In the genomic region with DNA sequence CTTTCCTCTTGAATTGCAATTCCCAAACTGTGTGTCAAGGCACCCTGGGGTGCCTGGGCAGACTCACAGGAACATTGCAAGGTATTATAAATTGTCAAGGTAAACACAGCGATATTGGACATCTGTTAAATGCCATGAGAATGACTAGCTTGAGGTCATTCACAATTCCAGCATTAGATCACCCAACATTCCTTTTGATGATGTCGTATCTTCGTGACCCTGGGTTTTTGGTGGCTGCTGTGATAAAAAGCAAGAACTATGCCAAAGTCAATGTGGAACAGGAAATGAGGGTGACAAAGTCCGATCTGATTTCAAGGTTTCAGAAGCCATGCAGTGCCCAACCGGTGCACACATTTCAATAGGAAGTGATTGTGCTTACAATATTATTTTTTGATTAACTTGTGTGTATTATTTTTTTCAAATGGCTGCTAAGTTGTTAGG, we compare ENCODE assay signal across 17 cellular contexts.
A peak's percentile ranks its signal among the peaks of the same experiment; 100 is the strongest.
DNase-seq lines count a peak whose midpoint lies in the region; ATAC-seq, FAIRE-seq and TF ChIP-seq lines count a peak whose summit lies in the region.
"Had no signal": no experiment of that assay in that cellular context is flagged by ENCODE, and none has a peak within 500 bp of the region (broad histone marks: within the 10 kb centered on the region; RNA-seq: fewer than 3 reads in every experiment).

No MANE protein-coding gene starts in this region.

- no peaks in the 10 kb centered on the region for H3K36me3 Mint-ChIP-seq in naive thymus-derived CD8-positive, alpha-beta T cell
- H3K36me3 Mint-ChIP-seq: CD4-positive, alpha-beta memory T cell; stimulated activated naive B cell treated with anti-CD40 and anti-IgM and Interleukin-4, amounts not matched to agents 10 μg/mL and 1 μg/mL and 100 μg/mL, for 72 hours had no signal

- peak overlapping the region; percentile 98 for H3K27ac ChIP-seq in PC-9
- H3K27ac ChIP-seq in endothelial cell of umbilical vein (ENCODE audit: insufficient read depth, low read depth, low read length) = peak overlapping the region; percentile 97

- POLR2A ChIA-PET in PC-9 (lab: Charles Lee; ENCODE audit: unreplicated experiment) (interaction anchor here (0.6 kb wide), 1 partner anchor 21 kb away, joined by 3 read pairs; no protein-coding TSS in a partner anchor), endothelial cell of umbilical vein (lab: Charles Lee) (no interaction called here)
- POLR2A ChIA-PET in naive thymus-derived CD8-positive, alpha-beta T cell (lab: Charles Lee) = no interaction called here

- peak; percentile 51 for TF ChIP-seq POLR2A in endothelial cell of umbilical vein (IDR thresholded peaks at IDR 0.05; ENCODE audit: low read depth, low read length)

- peak; percentile 96 for FAIRE-seq in endothelial cell of umbilical vein (lab: Jason Lieb, UNC)

- dilution Hi-C loops in endothelial cell of umbilical vein (cut with MboI; ENCODE audit: extremely low pct_ligation_motif_present, low sequenced_read_pairs) = no loop called here

- H3K27ac Mint-ChIP-seq in naive thymus-derived CD8-positive, alpha-beta T cell = no peak overlapping the region
- H3K27ac Mint-ChIP-seq: activated B cell treated with CpG ODN at 0.5 μM for 24 hours; CD4-positive, alpha-beta memory T cell; stimulated activated naive B cell treated with anti-CD40 and anti-IgM and Interleukin-4, amounts not matched to agents 10 μg/mL and 1 μg/mL and 100 μg/mL, for 72 hours had no signal

- H3K9me3 ChIP-seq in PC-9 (ENCODE audit: insufficient read depth, low read depth) (no peaks in the 10 kb centered on the region; the same call in 1 of the 2 replicates), endothelial cell of umbilical vein (replicated peaks; ENCODE audit: control insufficient read depth, insufficient read depth, low read length) (no peaks in the 10 kb centered on the region), mucosa of descending colon (no peaks in the 10 kb centered on the region)
- H3K9me3 ChIP-seq: HAP-1 had no signal

- BruUV-seq in PC-9 (replicated peaks; lab: Mats Ljungman, UMichigan) (no TSS peak), endothelial cell of umbilical vein (replicated peaks; lab: Mats Ljungman, UMichigan) (no TSS peak)

- H3K27me3 ChIP-seq in PC-9 (ENCODE audit: insufficient read depth, low read depth) (no peaks in the 10 kb centered on the region), endothelial cell of umbilical vein (ENCODE audit: control insufficient read depth in 2 of 2, insufficient read depth in 2 of 2, low read length in 2 of 2) (no peaks in the 10 kb centered on the region)

- H3K4me2 ChIP-seq in PC-9 (peak overlapping the region; percentile 71), endothelial cell of umbilical vein (ENCODE audit: insufficient read depth, low read length) (peak overlapping the region; percentile 57)

- H3K36me3 ChIP-seq in PC-9 (ENCODE audit: low read depth) = no peaks in the 10 kb centered on the region
- H3K36me3 ChIP-seq in endothelial cell of umbilical vein (ENCODE audit: control insufficient read depth in 2 of 2, extremely low read depth in 1 of 2, insufficient read depth in 2 of 2, low read length in 2 of 2) = no peaks in the 10 kb centered on the region
- no peaks in the 10 kb centered on the region for H3K36me3 ChIP-seq in mucosa of descending colon (ENCODE audit: low read depth)
- H3K36me3 ChIP-seq: HAP-1 had no signal

- H3K27me3 Mint-ChIP-seq in naive thymus-derived CD8-positive, alpha-beta T cell = peaks cover 3 to 27% (median 10%) of the 10 kb centered on the region in 5 donors

- H3K9me3 Mint-ChIP-seq in naive thymus-derived CD8-positive, alpha-beta T cell = peaks cover 0 to 7% (median 0%) of the 10 kb centered on the region in 9 donors

- TF ChIP-seq CTCF in PC-9 (conservative IDR thresholded peaks at IDR 0.05) (no peak), endothelial cell of umbilical vein (IDR thresholded peaks at IDR 0.05; ENCODE audit: extremely low read depth in 1 of 2, insufficient read depth in 1 of 2, low read depth in 1 of 2, low read length in 2 of 2) (no peak), mucosa of descending colon (IDR thresholded peaks at IDR 0.05) (no peak)

- H4K20me1 ChIP-seq in PC-9 (ENCODE audit: insufficient read depth) = no peaks in the 10 kb centered on the region
- no peaks in the 10 kb centered on the region for H4K20me1 ChIP-seq in endothelial cell of umbilical vein (replicated peaks; ENCODE audit: control insufficient read depth, extremely low read depth, insufficient read depth, low read length)

- CTCF ChIA-PET in PC-9 (lab: Charles Lee) (no interaction called here), endothelial cell of umbilical vein (lab: Charles Lee) (interaction anchor here (1.3 kb wide), 1 partner anchor 19 kb away, joined by 6 read pairs; no protein-coding TSS in a partner anchor)

- H3F3A ChIP-seq in PC-9 (ENCODE audit: insufficient read depth, low read depth) = peaks cover 40% of the 10 kb centered on the region

- H3K9me1 ChIP-seq in endothelial cell of umbilical vein (replicated peaks; ENCODE audit: control insufficient read depth, extremely low read depth, insufficient read depth, low read length) = no peaks in the 10 kb centered on the region

- peak; percentile 66 for ATAC-seq in mucosa of descending colon
- ATAC-seq in naive thymus-derived CD8-positive, alpha-beta T cell = no peak
- ATAC-seq in HG02798 (IDR thresholded peaks at IDR 0.05; ENCODE audit: poor library complexity, unreplicated experiment) = no peak
- ATAC-seq: stimulated activated naive B cell treated with anti-CD40 and anti-IgM and Interleukin-4, amounts not matched to agents 10 μg/mL and 1 μg/mL and 100 μg/mL, for 72 hours had no signal

- intact Hi-C loops in PC-9 (cut with micrococcal nuclease; ENCODE audit: unreplicated experiment) = no loop called here
- intact Hi-C loops in endothelial cell of umbilical vein (cut with micrococcal nuclease) = loop anchor here (1.0 to 10.0 kb wide), 8 partner anchors 18 to 361 kb away; no protein-coding TSS in a partner anchor
- intact Hi-C loops in mucosa of descending colon (cut with DNase I, micrococcal nuclease) = no loop called here

- H3K9me2 ChIP-seq in PC-9 (ENCODE audit: insufficient read depth) = no peaks in the 10 kb centered on the region

- H3K79me2 ChIP-seq in PC-9 (ENCODE audit: low read depth) (no peaks in the 10 kb centered on the region), endothelial cell of umbilical vein (ENCODE audit: control insufficient read depth, insufficient read depth, low read length) (no peaks in the 10 kb centered on the region)

- H3K4me1 Mint-ChIP-seq in naive thymus-derived CD8-positive, alpha-beta T cell = no peaks in the 10 kb centered on the region
- H3K4me1 Mint-ChIP-seq: activated B cell treated with CpG ODN at 0.5 μM for 24 hours; CD4-positive, alpha-beta memory T cell; stimulated activated naive B cell treated with anti-CD40 and anti-IgM and Interleukin-4, amounts not matched to agents 10 μg/mL and 1 μg/mL and 100 μg/mL, for 72 hours had no signal

- H2AFZ ChIP-seq in PC-9 (no peak overlapping the region), endothelial cell of umbilical vein (ENCODE audit: low read depth, low read length) (no peak overlapping the region)

- DNase-seq in Daoy (ENCODE audit: low read depth) = peak; percentile 95
- peak; percentile 51 to 98 for DNase-seq in PC-9
- peak; percentile 91 for DNase-seq in endothelial cell of umbilical vein (ENCODE audit: low read depth, low spot score)
- peak in 1 of 3 donors; percentile 30 for DNase-seq in mucosa of descending colon
- DNase-seq in pons (ENCODE audit: low spot score) = no peak
- DNase-seq in naive thymus-derived CD8-positive, alpha-beta T cell = no peak
- DNase-seq in 8988T = no peak
- DNase-seq: activated B cell treated with CpG ODN at 0.5 μM for 24 hours; activated T-cell treated with anti-CD3 and anti-CD28 coated beads, Interleukin-2, amount 50 U/mL, for 1 hour; CD4-positive, alpha-beta memory T cell; NCI-H2171 treated with DMSO at 0.1 percent for 48 hours; nucleus accumbens; stimulated activated CD4-positive, alpha-beta T cell treated with anti-CD3 and anti-CD28 coated beads, Interleukin-2, amount 100 ng/mL, for 24 hours; stimulated activated naive B cell treated with anti-CD40 and anti-IgM and Interleukin-4, amounts not matched to agents 10 μg/mL and 1 μg/mL and 100 μg/mL, for 72 hours had no signal

- H3K9ac ChIP-seq in endothelial cell of umbilical vein (replicated peaks; ENCODE audit: extremely low read depth, insufficient read depth, low read length) = peak overlapping the region; percentile 77

- H3K4me3 ChIP-seq in PC-9 (peak overlapping the region; percentile 35; the same call in 1 of the 2 replicates), endothelial cell of umbilical vein (replicated peaks in 1 of 3; ENCODE audit: insufficient read depth in 1 of 3, low read depth in 1 of 3, low read length in 3 of 3) (no peak overlapping the region), mucosa of descending colon (no peak overlapping the region)
- H3K4me3 ChIP-seq: HAP-1 had no signal

- H3K4me1 ChIP-seq in PC-9 (replicated peaks; ENCODE audit: insufficient read depth) = peaks cover 63% of the 10 kb centered on the region
- H3K4me1 ChIP-seq in endothelial cell of umbilical vein (ENCODE audit: control insufficient read depth, extremely low read depth, insufficient read depth, low read length) = peaks cover 54% of the 10 kb centered on the region
- no peaks in the 10 kb centered on the region for H3K4me1 ChIP-seq in mucosa of descending colon (ENCODE audit: low read depth)
- H3K4me1 ChIP-seq: HAP-1 had no signal

- no peak overlapping the region for H3K4me3 Mint-ChIP-seq in naive thymus-derived CD8-positive, alpha-beta T cell
- H3K4me3 Mint-ChIP-seq: activated B cell treated with CpG ODN at 0.5 μM for 24 hours; brain; CD4-positive, alpha-beta memory T cell; stimulated activated naive B cell treated with anti-CD40 and anti-IgM and Interleukin-4, amounts not matched to agents 10 μg/mL and 1 μg/mL and 100 μg/mL, for 72 hours had no signal

TF ChIP-seq in endothelial cell of umbilical vein, 7 proteins besides CTCF, POLR2A, EP300 and RAD21:
- TF ChIP-seq GATA2 (IDR thresholded peaks at IDR 0.05; ENCODE audit: insufficient read depth, insufficient read length, low read depth, low read length) = peak; percentile 99
- peak; percentile 97 for TF ChIP-seq FOS (IDR thresholded peaks at IDR 0.05; ENCODE audit: borderline replicate concordance, insufficient read depth, low read length)
- TF ChIP-seq, protein P1, sequence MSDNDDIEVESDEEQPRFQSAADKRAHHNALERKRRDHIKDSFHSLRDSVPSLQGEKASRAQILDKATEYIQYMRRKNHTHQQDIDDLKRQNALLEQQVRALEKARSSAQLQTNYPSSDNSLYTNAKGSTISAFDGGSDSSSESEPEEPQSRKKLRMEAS (IDR thresholded peaks at IDR 0.05; ENCODE audit: insufficient read depth, insufficient read length) = no peak
- no peak for TF ChIP-seq EZH2 (IDR thresholded peaks at IDR 0.05; ENCODE audit: borderline replicate concordance, low read depth, low read length, severe bottlenecking)
- peak; percentile 98 for TF ChIP-seq JUN (IDR thresholded peaks at IDR 0.05; ENCODE audit: borderline replicate concordance, insufficient read depth, insufficient read length, low read depth)
- peak; percentile 93 for TF ChIP-seq POLR2AphosphoS5 (IDR thresholded peaks at IDR 0.05; ENCODE audit: insufficient read depth, low read depth, low read length)
- no peak for TF ChIP-seq MYC (IDR thresholded peaks at IDR 0.05; ENCODE audit: low read depth, low read length)

Comparison
In these comparisons a context has a peak if more than half of its experiments do, and no peak if none do; other contexts are left out.
1. DNase-seq: peak in Daoy (single experiment), PC-9 (2 of 2) and endothelial cell of umbilical vein (single experiment); none in pons (single experiment), naive thymus-derived CD8-positive, alpha-beta T cell (0 of 10) and 8988T (single experiment).